ENCODE assay signal across 8 cellular contexts in the genomic region with DNA sequence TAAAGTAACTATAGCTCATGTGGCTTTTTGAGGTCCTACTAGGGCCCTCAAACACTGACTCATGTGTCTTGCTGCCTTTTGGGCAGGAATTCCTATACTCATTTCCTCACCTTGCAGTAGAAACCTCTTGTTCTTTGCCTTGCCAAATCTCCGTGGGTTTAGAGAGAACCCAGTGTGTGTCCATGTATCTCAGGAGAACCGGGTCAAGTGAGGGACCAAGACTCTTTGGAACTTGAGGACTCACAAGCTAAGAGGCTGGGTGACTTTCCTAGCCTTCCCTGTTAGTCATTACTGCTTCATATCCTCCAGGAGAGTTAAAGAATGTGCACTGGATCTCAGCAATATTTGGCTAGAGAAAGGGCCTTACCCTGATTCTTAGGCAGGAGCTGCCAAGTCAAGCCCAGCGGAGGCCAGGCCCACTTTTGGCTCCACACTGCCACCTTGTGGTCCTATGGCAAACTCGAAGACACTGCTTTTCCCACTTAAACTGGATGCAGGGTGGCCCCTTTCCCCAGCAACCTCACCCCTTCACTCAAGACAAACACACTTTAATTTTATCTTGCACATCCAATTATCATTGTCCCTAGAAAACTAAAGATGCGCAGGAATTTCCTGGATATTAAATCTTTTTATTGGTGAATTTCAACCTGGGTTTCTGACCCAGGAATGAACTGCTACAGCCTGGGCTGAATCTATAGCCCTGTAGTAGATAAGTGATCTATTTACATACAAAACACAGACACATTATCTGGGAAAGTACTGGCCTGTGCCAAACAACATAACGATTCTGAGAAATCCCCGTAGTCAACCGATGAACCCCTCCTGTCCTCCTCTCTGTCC. TPM values are rescaled to one million over a fixed set of nuclear protein-coding genes. Genes with fewer than 3 reads are reported as not detected.
DNase-seq lines count a peak whose midpoint lies in the region; ATAC-seq and TF ChIP-seq lines count a peak whose summit lies in the region.

No MANE protein-coding gene starts in this region.

- peak; percentile 99 for ATAC-seq in DND-41 (ENCODE audit: insufficient read depth, low read depth)
- peak; percentile 74 for ATAC-seq in HG03432 (IDR thresholded peaks at IDR 0.05; ENCODE audit: unreplicated experiment)
- no peak for ATAC-seq in GM18907 (IDR thresholded peaks at IDR 0.05; ENCODE audit: unreplicated experiment)

- no peak overlapping the region for H2AFZ ChIP-seq in DND-41 (ENCODE audit: low read depth, low read length)

- H3K36me3 ChIP-seq in DND-41 (ENCODE audit: insufficient read depth, low read length) = no peaks in the 10 kb centered on the region

- no peaks in the 10 kb centered on the region for H4K20me1 ChIP-seq in DND-41 (ENCODE audit: insufficient read depth, low read length)

- no peak overlapping the region for H3K4me2 ChIP-seq in DND-41 (ENCODE audit: insufficient read depth, low read length)

- no peak overlapping the region for H3K4me3 ChIP-seq in DND-41 (ENCODE audit: low read depth in 1 of 2, low read length in 2 of 2)

- H3K4me1 ChIP-seq in DND-41 (ENCODE audit: insufficient read depth, low read length) = no peaks in the 10 kb centered on the region

- H3K27me3 ChIP-seq in DND-41 (ENCODE audit: insufficient read depth, low read length, poor library complexity) = peaks cover 24% of the 10 kb centered on the region

- peak; percentile 92 for TF ChIP-seq CTCF in DND-41 (IDR thresholded peaks at IDR 0.05; ENCODE audit: borderline replicate concordance, extremely low read depth, low read length, poor library complexity, severe bottlenecking)

- no peak overlapping the region for H3K27ac ChIP-seq in DND-41 (ENCODE audit: low read length)

- no peaks in the 10 kb centered on the region for H3K79me2 ChIP-seq in DND-41 (ENCODE audit: insufficient read depth, low read length)

- DNase-seq in DND-41 (peak; percentile 77), NCI-H69 (lab: John Stamatoyannopoulos, UW) (peak; percentile 71), dermis microvascular lymphatic vessel endothelial cell (ENCODE audit: low read depth in 2 of 2) (peak; percentile 36 to 70), lung microvascular endothelial cell (ENCODE audit: low read depth in 2 of 2) (peak; percentile 77 to 80)
- peak; percentile 75 for DNase-seq in activated CD4-positive, alpha-beta T cell treated with anti-CD3 and anti-CD28 coated beads, Interleukin-2, amount 50 U/mL, for 1 hour
- peak; percentile 48 for DNase-seq in stimulated activated CD8-positive, alpha-beta memory T cell treated with anti-CD3 and anti-CD28 coated beads, Interleukin-15, amount 100 ng/mL, for 1 hour (ENCODE audit: low read depth)

- no peaks in the 10 kb centered on the region for H3K9me3 ChIP-seq in DND-41 (ENCODE audit: insufficient read depth, low read length, severe bottlenecking)

- H3K9ac ChIP-seq in DND-41 (ENCODE audit: low read depth, low read length) = no peak overlapping the region

RNA-seq across cellular contexts. Expression of gene AVPR1B, which starts 10.6 kb away (rescaled TPM):
- total RNA-seq in dermis microvascular lymphatic vessel endothelial cell (not detected in 2 replicates), lung microvascular endothelial cell (not detected in 2 replicates)

RNA-seq across cellular contexts. Expression of gene RHEX, which starts 53.6 kb away (rescaled TPM):
- total RNA-seq in dermis microvascular lymphatic vessel endothelial cell (not detected in 2 replicates), lung microvascular endothelial cell (not detected in 2 replicates)
